1 cellular context compared by ENCODE assay signal in the genomic region with DNA sequence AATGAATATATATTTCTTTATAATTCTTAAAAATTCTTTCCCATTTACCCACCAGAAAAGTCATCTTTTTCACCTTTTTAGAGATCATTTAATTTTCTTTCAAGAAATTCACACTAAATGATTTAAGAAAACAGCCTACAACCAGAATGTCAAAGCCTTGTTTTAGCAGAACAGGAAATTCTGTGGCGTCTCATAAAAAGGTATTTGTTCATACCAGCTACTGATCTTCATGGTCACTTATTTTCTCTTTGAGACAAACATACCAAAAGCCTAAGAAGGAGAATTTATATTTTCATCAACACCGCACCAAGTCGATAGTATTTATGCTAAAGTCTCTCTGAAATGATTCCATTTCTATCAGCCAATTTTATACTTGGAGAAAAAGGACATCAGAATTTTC.
A peak's percentile ranks its signal among the peaks of the same experiment; 100 is the strongest.
TF ChIP-seq lines count a peak whose summit lies in the region.

No MANE protein-coding gene starts in this region.

TF ChIP-seq in GM12878, 131 proteins besides CTCF, POLR2A, EP300 and RAD21 (continued from another document):
- TF ChIP-seq, protein P1, sequence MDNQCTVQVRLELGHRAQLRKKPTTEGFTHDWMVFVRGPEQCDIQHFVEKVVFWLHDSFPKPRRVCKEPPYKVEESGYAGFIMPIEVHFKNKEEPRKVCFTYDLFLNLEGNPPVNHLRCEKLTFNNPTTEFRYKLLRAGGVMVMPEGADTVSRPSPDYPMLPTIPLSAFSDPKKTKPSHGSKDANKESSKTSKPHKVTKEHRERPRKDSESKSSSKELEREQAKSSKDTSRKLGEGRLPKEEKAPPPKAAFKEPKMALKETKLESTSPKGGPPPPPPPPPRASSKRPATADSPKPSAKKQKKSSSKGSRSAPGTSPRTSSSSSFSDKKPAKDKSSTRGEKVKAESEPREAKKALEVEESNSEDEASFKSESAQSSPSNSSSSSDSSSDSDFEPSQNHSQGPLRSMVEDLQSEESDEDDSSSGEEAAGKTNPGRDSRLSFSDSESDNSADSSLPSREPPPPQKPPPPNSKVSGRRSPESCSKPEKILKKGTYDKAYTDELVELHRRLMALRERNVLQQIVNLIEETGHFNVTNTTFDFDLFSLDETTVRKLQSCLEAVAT (IDR thresholded peaks at IDR 0.05) = peak; percentile 67
- TF ChIP-seq SREBF1 (IDR thresholded peaks at IDR 0.05; ENCODE audit: low read length) = no peak
- TF ChIP-seq RUNX3 (IDR thresholded peaks at IDR 0.05; ENCODE audit: low read length) = no peak
